ENCODE assay signal across 14 cellular contexts in the genomic region with DNA sequence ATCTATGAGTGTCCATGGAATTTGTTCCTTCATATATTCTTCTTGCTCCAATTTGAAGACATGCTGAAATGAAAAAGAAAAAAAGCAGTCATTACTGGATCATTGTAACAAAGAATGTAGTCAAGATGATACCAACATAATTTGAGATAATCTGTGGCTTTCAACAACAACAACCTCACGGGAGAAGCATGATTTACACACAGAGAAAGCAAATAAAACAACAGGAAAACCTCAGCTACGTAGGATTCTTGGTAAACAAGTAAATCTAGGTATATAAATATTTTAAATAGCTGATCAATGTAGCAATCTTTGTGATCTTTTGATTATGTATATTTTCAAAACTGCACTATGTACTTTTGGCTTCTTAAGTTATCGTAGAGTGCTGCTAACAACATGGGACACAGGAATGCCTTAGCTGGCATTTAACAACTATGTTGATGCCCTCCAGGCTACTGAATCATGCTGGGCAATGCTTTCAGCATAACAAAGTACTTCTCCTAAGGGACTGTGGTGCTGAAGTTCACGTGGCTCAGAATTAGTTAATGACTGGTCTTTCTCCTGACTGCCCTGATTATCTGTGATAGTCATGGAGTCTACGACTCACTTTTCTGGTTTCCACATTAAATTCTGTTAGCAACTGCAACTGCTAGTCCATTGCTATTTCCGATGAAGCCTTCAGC.
DNase-seq lines count a peak whose midpoint lies in the region; ATAC-seq, FAIRE-seq and TF ChIP-seq lines count a peak whose summit lies in the region.
"Had no signal": no experiment of that assay in that cellular context is flagged by ENCODE, and none has a peak within 500 bp of the region (broad histone marks: within the 10 kb centered on the region; RNA-seq: fewer than 3 reads in every experiment).

No MANE protein-coding gene starts in this region.

- no peak for FAIRE-seq in HTR-8/SVneo (lab: Jason Lieb, UNC)
- FAIRE-seq: GM18507 had no signal

- peaks cover 7% of the 10 kb centered on the region for H3K4me1 Mint-ChIP-seq in stimulated activated naive CD8-positive, alpha-beta T cell treated with anti-CD3 and anti-CD28 coated beads, Interleukin-15, amount 100 ng/mL, for 72 hours

- H3K4me3 ChIP-seq in cardiac fibroblast (replicated peaks in 1 of 2; ENCODE audit: low read depth in 2 of 2, low read length in 2 of 2) = no peak overlapping the region
- H3K4me3 ChIP-seq: Peyer's patch had no signal

- no peak overlapping the region for H3K27ac Mint-ChIP-seq in stimulated activated naive CD8-positive, alpha-beta T cell treated with anti-CD3 and anti-CD28 coated beads, Interleukin-15, amount 100 ng/mL, for 72 hours

- TF ChIP-seq CTCF in cardiac fibroblast (IDR thresholded peaks at IDR 0.05; ENCODE audit: low read depth, low read length) = no peak

- DNase-seq in AG20443 (ENCODE audit: low spot score) = peak; percentile 62
- DNase-seq in HTR-8/SVneo (ENCODE audit: insufficient read length, low spot score) = peak; percentile 39
- peak; percentile 26 to 29 for DNase-seq in cardiac fibroblast (ENCODE audit: low read depth in 2 of 2)
- peak; percentile 74 for DNase-seq in islet precursor cell
- no peak for DNase-seq in DMS79 treated with DMSO at 0.1 percent for 48 hours (lab: John Stamatoyannopoulos, UW)
- no peak for DNase-seq in stimulated activated naive CD8-positive, alpha-beta T cell treated with anti-CD3 and anti-CD28 coated beads, Interleukin-15, amount 100 ng/mL, for 72 hours
- DNase-seq in SHP77 treated with DMSO at 0.1 percent for 48 hours (lab: John Stamatoyannopoulos, UW) = no peak
- DNase-seq: activated gamma-delta T cell; cortex of kidney; NCI-H2107; Peyer's patch; stimulated activated naive CD4-positive, alpha-beta T cell treated with Interleukin-2 at 50 U/mL for 16 hours had no signal

- no peak for ATAC-seq in activated CD4-positive, CD25-positive, alpha-beta regulatory T cell treated with anti-CD3 and anti-CD28 coated beads, Interleukin-2, amount 50 U/mL, for 24 hours
- ATAC-seq in stimulated activated naive CD8-positive, alpha-beta T cell treated with anti-CD3 and anti-CD28 coated beads, Interleukin-15, amount 100 ng/mL, for 72 hours = no peak

- H3K27me3 Mint-ChIP-seq in stimulated activated naive CD8-positive, alpha-beta T cell treated with anti-CD3 and anti-CD28 coated beads, Interleukin-15, amount 100 ng/mL, for 72 hours = no peaks in the 10 kb centered on the region

- H3K4me3 Mint-ChIP-seq in stimulated activated naive CD8-positive, alpha-beta T cell treated with anti-CD3 and anti-CD28 coated beads, Interleukin-15, amount 100 ng/mL, for 72 hours = no peak overlapping the region

- no peaks in the 10 kb centered on the region for H3K9me3 Mint-ChIP-seq in stimulated activated naive CD8-positive, alpha-beta T cell treated with anti-CD3 and anti-CD28 coated beads, Interleukin-15, amount 100 ng/mL, for 72 hours

Comparison
In these comparisons a context has a peak if more than half of its experiments do, and no peak if none do; other contexts are left out.
1. DNase-seq: peak in AG20443 (single experiment), HTR-8/SVneo (single experiment), cardiac fibroblast (2 of 2) and islet precursor cell (single experiment); none in DMS79 treated with DMSO at 0.1 percent for 48 hours (single experiment), stimulated activated naive CD8-positive, alpha-beta T cell treated with anti-CD3 and anti-CD28 coated beads, Interleukin-15, amount 100 ng/mL, for 72 hours (0 of 2) and SHP77 treated with DMSO at 0.1 percent for 48 hours (single experiment).